Comparison of ENCODE assay signal across 11 cellular contexts in genomic region chr6:119284861-119285521, GRCh38.
A peak's percentile ranks its signal among the peaks of the same experiment; 100 is the strongest.
DNase-seq lines count a peak whose midpoint lies in the region; ATAC-seq and TF ChIP-seq lines count a peak whose summit lies in the region.
"Had no signal": no experiment of that assay in that cellular context is flagged by ENCODE, and none has a peak within 500 bp of the region (broad histone marks: within the 10 kb centered on the region; RNA-seq: fewer than 3 reads in every experiment).

No MANE protein-coding gene starts in this region.

- H3K4me3 Mint-ChIP-seq in type B pancreatic cell = no peak overlapping the region
- H3K4me3 Mint-ChIP-seq: stimulated activated naive B cell treated with anti-CD40 and anti-IgM and Interleukin-4, amounts not matched to agents 10 μg/mL and 1 μg/mL and 100 μg/mL, for 72 hours had no signal

- no TSS peak for BruUV-seq in PC-9 (replicated peaks; lab: Mats Ljungman, UMichigan)

- H3K36me3 Mint-ChIP-seq in type B pancreatic cell = peaks cover 18% of the 10 kb centered on the region

- no peaks in the 10 kb centered on the region for H3F3A ChIP-seq in PC-9 (ENCODE audit: insufficient read depth, low read depth)

- H3K27ac ChIP-seq in PC-9 = no peak overlapping the region

- peaks cover 3% of the 10 kb centered on the region for H3K9me3 Mint-ChIP-seq in type B pancreatic cell

- intact Hi-C loops in PC-9 (cut with micrococcal nuclease; ENCODE audit: unreplicated experiment) = no loop called here

- H3K4me2 ChIP-seq in PC-9 = no peak overlapping the region

- H4K20me1 ChIP-seq in PC-9 (ENCODE audit: insufficient read depth) = no peaks in the 10 kb centered on the region

- H3K4me1 Mint-ChIP-seq in type B pancreatic cell (ENCODE audit: unreplicated experiment) = peaks cover 9% of the 10 kb centered on the region

- no peak overlapping the region for H3K27ac Mint-ChIP-seq in type B pancreatic cell
- H3K27ac Mint-ChIP-seq: stimulated activated naive B cell treated with anti-CD40 and anti-IgM and Interleukin-4, amounts not matched to agents 10 μg/mL and 1 μg/mL and 100 μg/mL, for 72 hours had no signal

- H3K9me2 ChIP-seq in PC-9 (ENCODE audit: insufficient read depth) = no peaks in the 10 kb centered on the region

- no peak overlapping the region for H2AFZ ChIP-seq in PC-9

- H3K36me3 ChIP-seq in PC-9 (ENCODE audit: low read depth) = no peaks in the 10 kb centered on the region

- ATAC-seq in GM19328 (IDR thresholded peaks at IDR 0.05; ENCODE audit: unreplicated experiment) (no peak), HG03354 (IDR thresholded peaks at IDR 0.05; ENCODE audit: poor library complexity, severe bottlenecking, unreplicated experiment) (no peak), HG02571 (IDR thresholded peaks at IDR 0.05; ENCODE audit: unreplicated experiment) (no peak)

- peak; percentile 7 for DNase-seq in stimulated activated CD4-positive, alpha-beta T cell treated with anti-CD3 and anti-CD28 coated beads, Interleukin-1b, Interleukin-23, amount 100 ng/mL, for 48 hours
- DNase-seq in stimulated activated CD4-positive, alpha-beta T cell treated with anti-CD3 and anti-CD28 coated beads, Interleukin-12 subunit alpha, Interleukin-12 subunit beta, amount 100 ng/mL, for 4 hours = no peak
- DNase-seq in PC-9 = peak in 1 of 2 experiments; percentile 36
- peak; percentile 9 for DNase-seq in cerebellar cortex (ENCODE audit: low spot score)
- DNase-seq in type B pancreatic cell (ENCODE audit: extremely low spot score, unreplicated experiment) = no peak
- DNase-seq: DMS153; NCI-H1930; stimulated activated naive B cell treated with anti-CD40 and anti-IgM and Interleukin-4, amounts not matched to agents 10 μg/mL and 1 μg/mL and 100 μg/mL, for 72 hours had no signal

- H3K4me3 ChIP-seq in PC-9 = no peak overlapping the region

- H3K27me3 Mint-ChIP-seq in type B pancreatic cell = no peaks in the 10 kb centered on the region
- H3K27me3 Mint-ChIP-seq: stimulated activated naive B cell treated with anti-CD40 and anti-IgM and Interleukin-4, amounts not matched to agents 10 μg/mL and 1 μg/mL and 100 μg/mL, for 72 hours had no signal

- H3K4me1 ChIP-seq in PC-9 (replicated peaks; ENCODE audit: insufficient read depth) = no peaks in the 10 kb centered on the region

- no peaks in the 10 kb centered on the region for H3K79me2 ChIP-seq in PC-9 (ENCODE audit: low read depth)

- TF ChIP-seq CTCF in PC-9 (conservative IDR thresholded peaks at IDR 0.05) = peak; percentile 56
- TF ChIP-seq CTCF in type B pancreatic cell (conservative IDR thresholded peaks at IDR 0.05) = peak; percentile 33

- CTCF ChIA-PET in PC-9 (lab: Charles Lee) = no interaction called here

- POLR2A ChIA-PET in PC-9 (lab: Charles Lee; ENCODE audit: unreplicated experiment) = no interaction called here

- no peaks in the 10 kb centered on the region for H3K9me3 ChIP-seq in PC-9 (ENCODE audit: insufficient read depth, low read depth)

- no peaks in the 10 kb centered on the region for H3K27me3 ChIP-seq in PC-9 (ENCODE audit: insufficient read depth, low read depth)

Comparison
In these comparisons a context has a peak if more than half of its experiments do, and no peak if none do; other contexts are left out.
1. DNase-seq: peak in stimulated activated CD4-positive, alpha-beta T cell treated with anti-CD3 and anti-CD28 coated beads, Interleukin-1b, Interleukin-23, amount 100 ng/mL, for 48 hours (single experiment) and cerebellar cortex (single experiment); none in stimulated activated CD4-positive, alpha-beta T cell treated with anti-CD3 and anti-CD28 coated beads, Interleukin-12 subunit alpha, Interleukin-12 subunit beta, amount 100 ng/mL, for 4 hours (single experiment) and type B pancreatic cell (single experiment).